ENCODE assay signal across 21 cellular contexts in genomic region chr5:151591144-151591819, GRCh38. TPM values are rescaled to one million over a fixed set of nuclear protein-coding genes. Genes with fewer than 3 reads are reported as not detected.
DNase-seq lines count a peak whose midpoint lies in the region; ATAC-seq, FAIRE-seq and TF ChIP-seq lines count a peak whose summit lies in the region.
"Had no signal": no experiment of that assay in that cellular context is flagged by ENCODE, and none has a peak within 500 bp of the region (broad histone marks: within the 10 kb centered on the region; RNA-seq: fewer than 3 reads in every experiment).

Gene FAT2, minus strand, starts transcription at chr5:151591331. Its CDS starts 22,400 bp downstream, at chr5:151568931.

- POLR2A ChIA-PET in RWPE1 (lab: Yijun Ruan, JAX; ENCODE audit: low non-redundant PET) (interaction anchor here (1.0 to 1.9 kb wide), 4 partner anchors 22 to 54 kb away, joined by 3 to 7 read pairs (median 4); no protein-coding TSS in a partner anchor), H1 (lab: Charles Lee; ENCODE audit: partially characterized antibody) (no interaction called here)

- H2AK5ac ChIP-seq in H1 (ENCODE audit: low read depth, low read length) = no peak within 1 kb of the TSS

- peak within 1 kb of the TSS; percentile 88 for H2AFZ ChIP-seq in H1 (ENCODE audit: low read length)

- H3K56ac ChIP-seq in H1 (replicated peaks; ENCODE audit: insufficient read length, low read depth, low read length) = no peak within 1 kb of the TSS

- no peak within 1 kb of the TSS for H3K14ac ChIP-seq in H1 (ENCODE audit: insufficient read length)

- H3K79me2 ChIP-seq in H1 (ENCODE audit: control insufficient read depth in 1 of 2, insufficient read depth in 2 of 2, low read length in 2 of 2) = no peaks in the 10 kb centered on the region

- H3K23me2 ChIP-seq in H1 (ENCODE audit: low read depth, low read length) = no peaks in the 10 kb centered on the region; the same call in 1 of the 2 replicates

- 60% methylated on average over 12 of the region's 13 CpGs; no CpG with 5 or more reads in 1 of the 2 experiments for WGBS in H1 (ENCODE audit: extremely low coverage in 1 of 2, insufficient coverage in 1 of 2, insufficient read length in 1 of 2, insufficient replicate concordance in 2 of 2, low coverage in 1 of 2, low lambda C conversion rate in 2 of 2, missing lambda C conversion rate in 1 of 2), 2 experiments

- ATAC-seq in GM19023 (IDR thresholded peaks at IDR 0.05; ENCODE audit: unreplicated experiment) = no peak
- ATAC-seq: natural killer cell had no signal

- H3K27ac ChIP-seq in RWPE1 (peak within 1 kb of the TSS; percentile 93), H1 (ENCODE audit: low read depth, low read length) (no peak within 1 kb of the TSS), subcutaneous abdominal adipose tissue (ENCODE audit: low read depth, low read length) (peak within 1 kb of the TSS; percentile 82)
- H3K27ac ChIP-seq: colonic mucosa, esophagus muscularis mucosa, sigmoid colon had no signal

- CTCF ChIA-PET in RWPE1 (lab: Yijun Ruan, JAX) = interaction anchor here (1.2 to 3.0 kb wide), 2 partner anchors 46 to 61 kb away, joined by 5 to 13 read pairs; no protein-coding TSS in a partner anchor
- CTCF ChIA-PET in H1 (lab: Charles Lee; ENCODE audit: partially characterized antibody) = interaction anchor here (0.5 to 1.8 kb wide), 3 partner anchors 10 to 149 kb away, joined by 4 to 6 read pairs (median 5); no protein-coding TSS in a partner anchor

- no peak within 1 kb of the TSS for H4K8ac ChIP-seq in H1 (ENCODE audit: extremely low read depth, insufficient read depth, low read length)

- no peak within 1 kb of the TSS for H4K5ac ChIP-seq in H1 (ENCODE audit: insufficient read length, low read depth, low read length)

- no peak for TF ChIP-seq EP300 in H1 (IDR thresholded peaks at IDR 0.05; ENCODE audit: borderline replicate concordance in 1 of 2, low read depth in 2 of 2, low read length in 2 of 2)

- TF ChIP-seq POLR2A in H1 (IDR thresholded peaks at IDR 0.05; ENCODE audit: control extremely low read depth in 1 of 2, low read depth in 2 of 2, low read length in 2 of 2) = no peak

- no peak within 1 kb of the TSS for H2BK120ac ChIP-seq in H1 (replicated peaks; ENCODE audit: low read depth, low read length)

- no peak for TF ChIP-seq CTCF in RWPE1 (conservative IDR thresholded peaks at IDR 0.05; ENCODE audit: low read depth)
- TF ChIP-seq CTCF in H1 (IDR thresholded peaks at IDR 0.05; ENCODE audit: control extremely low read depth in 1 of 3, insufficient read depth in 1 of 3, low read depth in 1 of 3, low read length in 3 of 3) = no peak

- H3K4me1 ChIP-seq in H1 (replicated peaks in 1 of 4; ENCODE audit: control insufficient read depth in 3 of 4, insufficient read depth in 4 of 4, low read length in 3 of 4) (peaks cover 0 to 6% (median 4%) of the 10 kb centered on the region in 4 experiments; a peak in 5 of 7 replicates), subcutaneous abdominal adipose tissue (ENCODE audit: control insufficient read depth in 5 of 5, insufficient read depth in 5 of 5, low read length in 5 of 5) (peaks cover 9 to 59% (median 42%) of the 10 kb centered on the region in 5 donors)
- H3K4me1 ChIP-seq: colonic mucosa, esophagus muscularis mucosa, sigmoid colon had no signal

- H3K4me3 ChIP-seq in H1 (ENCODE audit: extremely low read depth in 1 of 4, insufficient read depth in 2 of 4, low read depth in 3 of 4, low read length in 4 of 4) (no peak within 1 kb of the TSS), subcutaneous abdominal adipose tissue (ENCODE audit: low read depth in 1 of 5, low read length in 5 of 5) (peak within 1 kb of the TSS in 3 of 5 donors; percentile 7 to 39 (median 25))
- H3K4me3 ChIP-seq: colonic mucosa, esophagus muscularis mucosa, sigmoid colon had no signal

- FAIRE-seq in H1 (lab: Jason Lieb, UNC) = no peak

- H4K20me1 ChIP-seq in H1 (replicated peaks in 1 of 2; ENCODE audit: control insufficient read depth in 1 of 2, insufficient read depth in 2 of 2, low read length in 2 of 2) = no peaks in the 10 kb centered on the region

- H3K27me3 ChIP-seq in H1 (replicated peaks in 1 of 4; ENCODE audit: control insufficient read depth in 3 of 4, extremely low read depth in 1 of 4, insufficient read depth in 3 of 4, low read length in 3 of 4) (no peaks in the 10 kb centered on the region; a peak in 2 of 7 replicates), subcutaneous abdominal adipose tissue (ENCODE audit: control insufficient read depth in 5 of 5, insufficient read depth in 4 of 5, low read length in 5 of 5) (no peaks in the 10 kb centered on the region)
- H3K27me3 ChIP-seq: BE2C, colonic mucosa, esophagus muscularis mucosa, sigmoid colon had no signal

- no peaks in the 10 kb centered on the region for H3K9me3 ChIP-seq in H1 (ENCODE audit: insufficient read depth in 2 of 2, low read depth in 1 of 2, low read length in 1 of 2)
- no peaks in the 10 kb centered on the region for H3K9me3 ChIP-seq in subcutaneous abdominal adipose tissue (ENCODE audit: control insufficient read depth in 5 of 5, low read length in 5 of 5)
- H3K9me3 ChIP-seq: BE2C, colonic mucosa, esophagus muscularis mucosa, sigmoid colon had no signal

- DNase-seq in RWPE1 (ENCODE audit: low spot score) (peak; percentile 89), H1 (ENCODE audit: low read depth in 1 of 2, low spot score in 2 of 2) (peak in 1 of 2 experiments; percentile 53), left kidney (ENCODE audit: low read depth, low spot score) (peak; percentile 75), SHP77 (lab: John Stamatoyannopoulos, UW) (no peak), T-helper 9 cell (no peak)
- DNase-seq in NK-92 treated with Interleukin-12 subunit alpha and Interleukin-12 subunit beta, amount 100 ng/mL, for 24 hours (lab: John Stamatoyannopoulos, UW) = no peak
- DNase-seq: activated CD4-positive, alpha-beta memory T cell treated with anti-CD3 and anti-CD28 coated beads, Interleukin-2, amount 10 ng/mL, durations not matched to agents 7 days and 5 days; BE2C; colonic mucosa; DMS153; GOT3; natural killer cell; NCI-H1048; NCI-H2107; NCI-H774; sigmoid colon; stimulated activated CD4-positive, alpha-beta T cell treated with anti-CD3 and anti-CD28 coated beads, Interleukin-4, amount 100 ng/mL, for 24 hours had no signal

- H3K4ac ChIP-seq in H1 (replicated peaks; ENCODE audit: insufficient read length, low read depth, low read length) = no peak within 1 kb of the TSS

- 0 out of 2 replicates have a peak within 1 kb of the TSS, but pooled peaks have one; percentile 67 for H2BK20ac ChIP-seq in H1 (ENCODE audit: low read length)

- H2BK5ac ChIP-seq in H1 (ENCODE audit: low read depth, low read length) = 0 out of 2 replicates have a peak within 1 kb of the TSS, but pooled peaks have one; percentile 26

- H2BK15ac ChIP-seq in H1 (ENCODE audit: low read length) = 0 out of 2 replicates have a peak within 1 kb of the TSS, but pooled peaks have one; percentile 40

- peak within 1 kb of the TSS in 1 of 2 experiments; percentile 9; a peak in 1 of 4 replicates for H3K4me2 ChIP-seq in H1 (ENCODE audit: insufficient read depth in 1 of 2, low read depth in 2 of 2, low read length in 2 of 2)

- TF ChIP-seq RAD21 in H1 (IDR thresholded peaks at IDR 0.05 in 1 of 2, conservative IDR thresholded peaks at IDR 0.05 in 1 of 2; ENCODE audit: low read depth in 2 of 2, low read length in 2 of 2) = no peak

- no peak within 1 kb of the TSS for H4K91ac ChIP-seq in H1 (replicated peaks; ENCODE audit: insufficient read length, low read length)

- H3K9ac ChIP-seq in H1 (replicated peaks in 1 of 4; ENCODE audit: extremely low read depth in 1 of 4, low read depth in 3 of 4, low read length in 3 of 4) (no peak within 1 kb of the TSS), subcutaneous abdominal adipose tissue (ENCODE audit: low read length in 5 of 5) (peak within 1 kb of the TSS in 1 of 5 donors; percentile 21)

- no peak within 1 kb of the TSS for H3K18ac ChIP-seq in H1 (ENCODE audit: extremely low read depth, low read length)

- no peaks in the 10 kb centered on the region for H3K36me3 ChIP-seq in H1 (ENCODE audit: control insufficient read depth in 2 of 4, insufficient read depth in 4 of 4, low read length in 3 of 4)
- H3K36me3 ChIP-seq in subcutaneous abdominal adipose tissue (ENCODE audit: control insufficient read depth in 5 of 5, insufficient read depth in 5 of 5, low read length in 5 of 5) = no peaks in the 10 kb centered on the region
- H3K36me3 ChIP-seq: BE2C, colonic mucosa, esophagus muscularis mucosa, sigmoid colon had no signal

- no peak within 1 kb of the TSS for H3K23ac ChIP-seq in H1 (ENCODE audit: insufficient read length)

- H2BK12ac ChIP-seq in H1 (ENCODE audit: low read depth, low read length) = no peak within 1 kb of the TSS

- H3K79me1 ChIP-seq in H1 (ENCODE audit: low read depth, low read length) = no peaks in the 10 kb centered on the region

TF ChIP-seq in H1, 55 proteins besides CTCF, POLR2A, EP300 and RAD21 (continues in another document):
- TF ChIP-seq ATF2 (IDR thresholded peaks at IDR 0.05; ENCODE audit: low read length) (no peak), YY1 (IDR thresholded peaks at IDR 0.05; ENCODE audit: low read depth, low read length) (no peak), USF2 (IDR thresholded peaks at IDR 0.05; ENCODE audit: low read length) (no peak)

RNA-seq across cellular contexts. Expression of gene FAT2, which starts in this region (rescaled TPM):
- 0.29 and 0.30 TPM in 2 replicates for total RNA-seq in H1 (2021; fragmentation: NEBNext Ultra II Directional; extraction: Animal tissue kit (Norgen Biotek cat#: 25700))
- 0.09 and 0.12 TPM in 2 replicates for polyA plus RNA-seq in H1 (2011; rRNA removed)
- polyA plus RNA-seq in H1 (2011; cell fraction: cytosol; rRNA removed) = 0.08 TPM
- polyA plus RNA-seq in H1 (2011; cell fraction: nucleus; rRNA removed) = 0.24 TPM
- polyA plus RNA-seq in H1 (2012, experiment 1 of 2) = 0.20 to 0.37 TPM (median 0.28 TPM) in 4 replicates
- 0.03 TPM for polyA plus RNA-seq in H1 (2012, experiment 2 of 2)
- polyA plus RNA-seq in H1 (2013, experiment 1 of 2) = 0.04 TPM
- polyA plus RNA-seq in H1 (2013, experiment 2 of 2) = 0.04 TPM
- polyA minus RNA-seq in H1 (2011; rRNA and poly(A)+ RNA removed) = 0.35 and 0.68 TPM in 2 replicates
- 0.22 TPM for polyA minus RNA-seq in H1 (2011; cell fraction: cytosol; rRNA and poly(A)+ RNA removed)
- 0.70 TPM for polyA minus RNA-seq in H1 (2011; cell fraction: nucleus; rRNA and poly(A)+ RNA removed)
- total RNA-seq: activated CD4-positive, alpha-beta memory T cell treated with anti-CD3 and anti-CD28 coated beads, Interleukin-2, amount 10 ng/mL, durations not matched to agents 7 days and 5 days; activated T-helper 1 cell treated with anti-CD3 and anti-CD28 coated beads, Interleukin-12 subunit alpha, Interleukin-12 subunit beta, Interleukin-2, Interleukin-4 antibody, amounts not matched to agents 30 ng/mL and 10 ng/mL and 1 ng/mL, durations not matched to agents 14 hours and 24 hours and 36 hours; colonic mucosa; esophagus muscularis mucosa; natural killer cell; sigmoid colon had no signal

Comparison
In these comparisons a context has a peak if more than half of its experiments do, and no peak if none do; other contexts are left out.
1. DNase-seq: peak in RWPE1 (single experiment) and left kidney (single experiment); none in NK-92 treated with Interleukin-12 subunit alpha and Interleukin-12 subunit beta, amount 100 ng/mL, for 24 hours (single experiment), SHP77 (0 of 2) and T-helper 9 cell (single experiment).
2. H3K4me3 ChIP-seq: peak in subcutaneous abdominal adipose tissue (3 of 5); none in H1 (0 of 4).